ENCODE assay signal across 8 cellular contexts in genomic region chr4:51844157-51845054, GRCh38. TPM values are rescaled to one million over a fixed set of nuclear protein-coding genes. Genes with fewer than 3 reads are reported as not detected.
DNase-seq lines count a peak whose midpoint lies in the region; TF ChIP-seq lines count a peak whose summit lies in the region.

No MANE protein-coding gene starts in this region.

- peak overlapping the region; percentile 63; the same call in 1 of the 2 replicates for H2AFZ ChIP-seq in SK-N-SH (ENCODE audit: low read depth)
- peak overlapping the region; percentile 80 for H2AFZ ChIP-seq in osteoblast (ENCODE audit: low read length)

- peaks cover 7% of the 10 kb centered on the region; the same call in 1 of the 2 replicates for H3K36me3 Mint-ChIP-seq in HFFc6 (ENCODE audit: low read depth)
- peaks cover 5% of the 10 kb centered on the region for H3K36me3 Mint-ChIP-seq in activated naive CD8-positive, alpha-beta T cell
- H3K36me3 Mint-ChIP-seq in glutamatergic neuron (ENCODE audit: unreplicated experiment) = no peaks in the 10 kb centered on the region

- no peak for TF ChIP-seq RAD21 in SK-N-SH (IDR thresholded peaks at IDR 0.05; ENCODE audit: low read length)

- no peaks in the 10 kb centered on the region for H3K27me3 ChIP-seq in SK-N-SH (ENCODE audit: insufficient read depth)
- no peaks in the 10 kb centered on the region for H3K27me3 ChIP-seq in osteoblast (ENCODE audit: insufficient read depth, low read length)
- H3K27me3 ChIP-seq in thymus (ENCODE audit: control insufficient read depth, insufficient read depth) = peaks cover 4% of the 10 kb centered on the region

- no peaks in the 10 kb centered on the region for H3F3A ChIP-seq in SK-N-SH (replicated peaks; ENCODE audit: insufficient read depth)

- WGBS in SK-N-SH (ENCODE audit: low lambda C conversion rate) = 2% methylated on average over 10 of the region's 71 CpGs
- under 1% methylated on average over 71 of the region's 71 CpGs for WGBS in thymus

- DNase-seq in GM04504 (ENCODE audit: low read depth) (peak; percentile 76), HFFc6 (peak; percentile 80), NAMALWA (ENCODE audit: low spot score) (peak; percentile 12), SK-N-SH (peak; percentile 82), glutamatergic neuron (peak; percentile 91), osteoblast (ENCODE audit: insufficient read length, low spot score, missing footprints) (peak; percentile 96)

- H3K27ac ChIP-seq in SK-N-SH (ENCODE audit: low read depth in 2 of 2, low read length in 1 of 2) (peak overlapping the region; percentile 76 to 90), osteoblast (ENCODE audit: low read depth, low read length) (peak overlapping the region; percentile 71), thymus (ENCODE audit: low read depth) (peak overlapping the region; percentile 59)

- H3K4me3 ChIP-seq in SK-N-SH (ENCODE audit: low read depth in 2 of 2, low read length in 1 of 2) (peak overlapping the region; percentile 74 to 89), osteoblast (ENCODE audit: insufficient read depth, low read length) (peak overlapping the region; percentile 96), thymus (ENCODE audit: low read length) (peak overlapping the region; percentile 88)

- H3K4me1 Mint-ChIP-seq in HFFc6 (ENCODE audit: low read depth) = peaks cover 53% of the 10 kb centered on the region
- peaks cover 23% of the 10 kb centered on the region for H3K4me1 Mint-ChIP-seq in activated naive CD8-positive, alpha-beta T cell (ENCODE audit: low read depth)
- peaks cover 20% of the 10 kb centered on the region for H3K4me1 Mint-ChIP-seq in glutamatergic neuron (ENCODE audit: low read depth, unreplicated experiment)

- H3K27me3 Mint-ChIP-seq in HFFc6 (ENCODE audit: insufficient read depth) (no peaks in the 10 kb centered on the region; the same call in 1 of the 2 replicates), glutamatergic neuron (ENCODE audit: unreplicated experiment) (peaks cover 6% of the 10 kb centered on the region)
- no peaks in the 10 kb centered on the region for H3K27me3 Mint-ChIP-seq in activated naive CD8-positive, alpha-beta T cell

- H3K79me2 ChIP-seq in SK-N-SH (ENCODE audit: insufficient read depth) (peaks cover 56% of the 10 kb centered on the region), osteoblast (ENCODE audit: insufficient read depth, low read length) (peaks cover 56% of the 10 kb centered on the region)

- CTCF ChIA-PET in SK-N-SH (lab: Yijun Ruan, JAX) = no interaction called here

- no peak for TF ChIP-seq CTCF in HFFc6 (IDR thresholded peaks at IDR 0.05)
- TF ChIP-seq CTCF in SK-N-SH (IDR thresholded peaks at IDR 0.05) = no peak
- TF ChIP-seq CTCF in glutamatergic neuron (IDR thresholded peaks at IDR 0.05; ENCODE audit: partially characterized antibody, unreplicated experiment) = no peak
- TF ChIP-seq CTCF in osteoblast (IDR thresholded peaks at IDR 0.05; ENCODE audit: extremely low read depth, low read depth, low read length) = no peak

- H3K4me3 Mint-ChIP-seq in HFFc6 (peak overlapping the region; percentile 95), glutamatergic neuron (ENCODE audit: unreplicated experiment) (peak overlapping the region; percentile 82)
- peak overlapping the region; percentile 89 for H3K4me3 Mint-ChIP-seq in activated naive CD8-positive, alpha-beta T cell

- H3K36me3 ChIP-seq in SK-N-SH (replicated peaks in 1 of 2; ENCODE audit: control insufficient read depth in 1 of 2, insufficient read depth in 2 of 2, low read length in 1 of 2) (peaks cover 11 to 13% of the 10 kb centered on the region in 2 experiments), osteoblast (ENCODE audit: insufficient read depth, low read length) (no peaks in the 10 kb centered on the region), thymus (ENCODE audit: control insufficient read depth, insufficient read depth) (no peaks in the 10 kb centered on the region)

- POLR2A ChIA-PET in SK-N-SH (lab: Yijun Ruan, JAX) = no interaction called here

- H3K4me2 ChIP-seq in SK-N-SH (peak overlapping the region; percentile 76), osteoblast (ENCODE audit: insufficient read depth, low read length) (peak overlapping the region; percentile 95)

- peak overlapping the region; percentile 75 for H3K9ac ChIP-seq in SK-N-SH

- H3K4me1 ChIP-seq in SK-N-SH (ENCODE audit: control insufficient read depth in 1 of 2, insufficient read depth in 2 of 2, low read depth in 1 of 2, low read length in 1 of 2) (peaks cover 7 to 15% of the 10 kb centered on the region in 2 experiments; a peak in 2 of 4 replicates), osteoblast (ENCODE audit: insufficient read depth, low read length) (peaks cover 25% of the 10 kb centered on the region), thymus (ENCODE audit: control insufficient read depth, insufficient read depth, low read length) (peaks cover 4% of the 10 kb centered on the region)

- H4K20me1 ChIP-seq in SK-N-SH (ENCODE audit: insufficient read depth) = peaks cover 46% of the 10 kb centered on the region
- peaks cover 25% of the 10 kb centered on the region for H4K20me1 ChIP-seq in osteoblast (ENCODE audit: insufficient read depth, low read length)

- H3K9me3 ChIP-seq in SK-N-SH (no peaks in the 10 kb centered on the region), osteoblast (ENCODE audit: low read depth, low read length) (no peaks in the 10 kb centered on the region), thymus (ENCODE audit: control insufficient read depth) (no peaks in the 10 kb centered on the region)

- no peak for TF ChIP-seq EP300 in SK-N-SH (IDR thresholded peaks at IDR 0.05; ENCODE audit: borderline replicate concordance in 1 of 2, low read depth in 1 of 2, low read length in 1 of 2)

- no peaks in the 10 kb centered on the region for H3K9me3 Mint-ChIP-seq in HFFc6
- H3K9me3 Mint-ChIP-seq in activated naive CD8-positive, alpha-beta T cell (ENCODE audit: low read depth) = no peaks in the 10 kb centered on the region
- H3K9me3 Mint-ChIP-seq in glutamatergic neuron (ENCODE audit: unreplicated experiment) = peaks cover 7% of the 10 kb centered on the region

- H3K27ac Mint-ChIP-seq in HFFc6 (peak overlapping the region; percentile 73), glutamatergic neuron (ENCODE audit: unreplicated experiment) (peak overlapping the region; percentile 59)
- H3K27ac Mint-ChIP-seq in activated naive CD8-positive, alpha-beta T cell = peak overlapping the region; percentile 55

- no peaks in the 10 kb centered on the region for H3K9me2 ChIP-seq in SK-N-SH

TF ChIP-seq in SK-N-SH, 30 proteins besides CTCF, POLR2A, EP300 and RAD21 (continues in another document):
- TF ChIP-seq USF1 (IDR thresholded peaks at IDR 0.05; ENCODE audit: borderline replicate concordance, low read depth) (peak; percentile 81), NRF1 (IDR thresholded peaks at IDR 0.05; ENCODE audit: low read depth, low read length) (no peak), GATA2 (CRISPR knock-in tag; IDR thresholded peaks at IDR 0.05) (no peak), SIN3A (IDR thresholded peaks at IDR 0.05; ENCODE audit: borderline replicate concordance, low read depth, low read length) (peak; percentile 90; the same call in 1 of the 2 replicates), FOSL2 (IDR thresholded peaks at IDR 0.05; ENCODE audit: borderline replicate concordance, low read depth) (no peak; the same call in 1 of the 2 replicates), RCOR1 (IDR thresholded peaks at IDR 0.05; ENCODE audit: low read length) (no peak), TCF12 (IDR thresholded peaks at IDR 0.05) (no peak), SMC3 (IDR thresholded peaks at IDR 0.05; ENCODE audit: low read depth, low read length) (no peak), EZH2phosphoT487 (IDR thresholded peaks at IDR 0.05; ENCODE audit: borderline replicate concordance, low read depth) (no peak), RXRA (IDR thresholded peaks at IDR 0.05; ENCODE audit: borderline replicate concordance, low read depth) (no peak), FOXJ3 (CRISPR knock-in tag; IDR thresholded peaks at IDR 0.05) (0 out of 2 replicates have a peak, but pooled peaks have one; percentile 34)
- TF ChIP-seq, protein P1, sequence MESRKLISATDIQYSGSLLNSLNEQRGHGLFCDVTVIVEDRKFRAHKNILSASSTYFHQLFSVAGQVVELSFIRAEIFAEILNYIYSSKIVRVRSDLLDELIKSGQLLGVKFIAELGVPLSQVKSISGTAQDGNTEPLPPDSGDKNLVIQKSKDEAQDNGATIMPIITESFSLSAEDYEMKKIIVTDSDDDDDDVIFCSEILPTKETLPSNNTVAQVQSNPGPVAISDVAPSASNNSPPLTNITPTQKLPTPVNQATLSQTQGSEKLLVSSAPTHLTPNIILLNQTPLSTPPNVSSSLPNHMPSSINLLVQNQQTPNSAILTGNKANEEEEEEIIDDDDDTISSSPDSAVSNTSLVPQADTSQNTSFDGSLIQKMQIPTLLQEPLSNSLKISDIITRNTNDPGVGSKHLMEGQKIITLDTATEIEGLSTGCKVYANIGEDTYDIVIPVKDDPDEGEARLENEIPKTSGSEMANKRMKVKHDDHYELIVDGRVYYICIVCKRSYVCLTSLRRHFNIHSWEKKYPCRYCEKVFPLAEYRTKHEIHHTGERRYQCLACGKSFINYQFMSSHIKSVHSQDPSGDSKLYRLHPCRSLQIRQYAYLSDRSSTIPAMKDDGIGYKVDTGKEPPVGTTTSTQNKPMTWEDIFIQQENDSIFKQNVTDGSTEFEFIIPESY (IDR thresholded peaks at IDR 0.05; ENCODE audit: borderline replicate concordance, low read depth) = no peak
- TF ChIP-seq, protein P2, sequence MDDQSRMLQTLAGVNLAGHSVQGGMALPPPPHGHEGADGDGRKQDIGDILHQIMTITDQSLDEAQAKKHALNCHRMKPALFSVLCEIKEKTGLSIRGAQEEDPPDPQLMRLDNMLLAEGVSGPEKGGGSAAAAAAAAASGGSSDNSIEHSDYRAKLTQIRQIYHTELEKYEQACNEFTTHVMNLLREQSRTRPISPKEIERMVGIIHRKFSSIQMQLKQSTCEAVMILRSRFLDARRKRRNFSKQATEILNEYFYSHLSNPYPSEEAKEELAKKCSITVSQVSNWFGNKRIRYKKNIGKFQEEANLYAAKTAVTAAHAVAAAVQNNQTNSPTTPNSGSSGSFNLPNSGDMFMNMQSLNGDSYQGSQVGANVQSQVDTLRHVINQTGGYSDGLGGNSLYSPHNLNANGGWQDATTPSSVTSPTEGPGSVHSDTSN (IDR thresholded peaks at IDR 0.05) = peak; percentile 6; the same call in 1 of the 2 replicates

RNA-seq across cellular contexts. Expression of gene DCUN1D4, which starts 1.5 kb away (rescaled TPM):
- total RNA-seq in HFFc6 (2021; fragmentation: NEBNext Ultra II Directional; extraction: Animal tissue kit (Norgen Biotek cat#: 25700)) = 10 to 100 TPM; 41.0 to 55.1 (median 47.1) TPM
- polyA plus RNA-seq in SK-N-SH (2012; rRNA removed) (42.9 and 52.8 TPM in 2 replicates), thymus (24.1 TPM)
- 29.1 and 30.1 TPM in 2 replicates for polyA plus RNA-seq in SK-N-SH (2012; cell fraction: cytosol; rRNA removed)
- 237 and 252 TPM in 2 replicates for polyA plus RNA-seq in SK-N-SH (2012; cell fraction: nucleus; rRNA removed)
- total RNA-seq in glutamatergic neuron (ENCODE audit: unreplicated experiment) (86.9 TPM), osteoblast (58.6 and 60.4 TPM in 2 replicates)

Comparison
In these comparisons a context has a peak if more than half of its experiments do, and no peak if none do; other contexts are left out.
1. Peak in every context shown above with its lines: DNase-seq, H3K4me3 ChIP-seq and H3K27ac ChIP-seq.
2. DNase-seq: peak in every context shown above with its lines; median percentile 96 in osteoblast; 91 in glutamatergic neuron; 82 in SK-N-SH; 80 in HFFc6; 76 in GM04504; 12 in NAMALWA.